1 cellular context compared by ENCODE assay signal in the genomic region with DNA sequence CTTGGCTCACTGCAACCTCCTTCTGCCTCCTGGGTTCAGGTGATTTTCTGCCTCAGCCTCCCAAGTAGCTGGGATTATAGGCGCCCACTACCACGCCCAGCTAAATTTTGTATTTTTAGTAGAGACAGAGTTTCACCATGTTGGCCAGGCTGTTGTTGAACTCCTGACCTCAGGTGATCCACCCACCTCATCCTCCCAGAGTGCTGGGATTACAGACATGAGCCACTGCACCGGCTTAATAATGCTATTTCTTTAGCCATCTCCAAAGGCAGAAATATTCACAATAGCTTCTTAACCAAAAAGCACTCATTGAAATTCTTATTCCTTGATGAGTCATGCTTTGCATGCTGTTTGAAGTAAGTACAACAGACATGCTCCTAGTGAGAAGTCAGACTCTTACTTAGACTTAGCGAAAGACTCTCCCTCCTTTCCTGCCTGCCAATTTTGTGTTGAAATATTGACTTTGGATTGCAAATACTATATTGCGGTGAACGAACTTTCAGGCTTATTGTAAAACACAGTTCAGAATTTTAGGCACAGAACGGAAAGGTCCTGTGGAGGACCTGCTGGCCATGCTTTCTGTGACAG.
TF ChIP-seq lines count a peak whose summit lies in the region.

No MANE protein-coding gene starts in this region.

TF ChIP-seq in HepG2, 621 proteins besides CTCF, POLR2A, EP300 and RAD21 (continued from another document and continues in another):
- TF ChIP-seq, protein P1, sequence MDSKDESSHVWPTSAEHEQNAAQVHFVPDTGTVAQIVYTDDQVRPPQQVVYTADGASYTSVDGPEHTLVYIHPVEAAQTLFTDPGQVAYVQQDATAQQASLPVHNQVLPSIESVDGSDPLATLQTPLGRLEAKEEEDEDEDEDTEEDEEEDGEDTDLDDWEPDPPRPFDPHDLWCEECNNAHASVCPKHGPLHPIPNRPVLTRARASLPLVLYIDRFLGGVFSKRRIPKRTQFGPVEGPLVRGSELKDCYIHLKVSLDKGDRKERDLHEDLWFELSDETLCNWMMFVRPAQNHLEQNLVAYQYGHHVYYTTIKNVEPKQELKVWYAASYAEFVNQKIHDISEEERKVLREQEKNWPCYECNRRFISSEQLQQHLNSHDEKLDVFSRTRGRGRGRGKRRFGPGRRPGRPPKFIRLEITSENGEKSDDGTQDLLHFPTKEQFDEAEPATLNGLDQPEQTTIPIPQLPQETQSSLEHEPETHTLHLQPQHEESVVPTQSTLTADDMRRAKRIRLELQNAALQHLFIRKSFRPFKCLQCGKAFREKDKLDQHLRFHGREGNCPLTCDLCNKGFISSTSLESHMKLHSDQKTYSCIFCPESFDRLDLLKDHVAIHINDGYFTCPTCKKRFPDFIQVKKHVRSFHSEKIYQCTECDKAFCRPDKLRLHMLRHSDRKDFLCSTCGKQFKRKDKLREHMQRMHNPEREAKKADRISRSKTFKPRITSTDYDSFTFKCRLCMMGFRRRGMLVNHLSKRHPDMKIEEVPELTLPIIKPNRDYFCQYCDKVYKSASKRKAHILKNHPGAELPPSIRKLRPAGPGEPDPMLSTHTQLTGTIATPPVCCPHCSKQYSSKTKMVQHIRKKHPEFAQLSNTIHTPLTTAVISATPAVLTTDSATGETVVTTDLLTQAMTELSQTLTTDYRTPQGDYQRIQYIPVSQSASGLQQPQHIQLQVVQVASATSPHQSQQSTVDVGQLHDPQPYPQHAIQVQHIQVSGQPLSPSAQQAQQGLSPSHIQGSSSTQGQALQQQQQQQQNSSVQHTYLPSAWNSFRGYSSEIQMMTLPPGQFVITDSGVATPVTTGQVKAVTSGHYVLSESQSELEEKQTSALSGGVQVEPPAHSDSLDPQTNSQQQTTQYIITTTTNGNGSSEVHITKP (CRISPR knock-in tag; IDR thresholded peaks at IDR 0.05; ENCODE audit: low read depth): no peak
- TF ChIP-seq SATB2 (CRISPR knock-in tag; IDR thresholded peaks at IDR 0.05): no peak; the same call in 1 of the 2 replicates
- TF ChIP-seq JARID2 (CRISPR knock-in tag; IDR thresholded peaks at IDR 0.05; ENCODE audit: insufficient replicate concordance): no peak
- no peak for TF ChIP-seq SNAPC4 (CRISPR knock-in tag; IDR thresholded peaks at IDR 0.05)
- no peak for TF ChIP-seq ADNP (CRISPR knock-in tag; IDR thresholded peaks at IDR 0.05)
- TF ChIP-seq, protein P2, sequence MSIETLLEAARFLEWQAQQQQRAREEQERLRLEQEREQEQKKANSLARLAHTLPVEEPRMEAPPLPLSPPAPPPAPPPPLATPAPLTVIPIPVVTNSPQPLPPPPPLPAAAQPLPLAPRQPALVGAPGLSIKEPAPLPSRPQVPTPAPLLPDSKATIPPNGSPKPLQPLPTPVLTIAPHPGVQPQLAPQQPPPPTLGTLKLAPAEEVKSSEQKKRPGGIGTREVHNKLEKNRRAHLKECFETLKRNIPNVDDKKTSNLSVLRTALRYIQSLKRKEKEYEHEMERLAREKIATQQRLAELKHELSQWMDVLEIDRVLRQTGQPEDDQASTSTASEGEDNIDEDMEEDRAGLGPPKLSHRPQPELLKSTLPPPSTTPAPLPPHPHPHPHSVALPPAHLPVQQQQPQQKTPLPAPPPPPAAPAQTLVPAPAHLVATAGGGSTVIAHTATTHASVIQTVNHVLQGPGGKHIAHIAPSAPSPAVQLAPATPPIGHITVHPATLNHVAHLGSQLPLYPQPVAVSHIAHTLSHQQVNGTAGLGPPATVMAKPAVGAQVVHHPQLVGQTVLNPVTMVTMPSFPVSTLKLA (IDR thresholded peaks at IDR 0.05): no peak
- TF ChIP-seq RBM39 (IDR thresholded peaks at IDR 0.05; ENCODE audit: low read depth, low read length, poor library complexity, severe bottlenecking): no peak
- TF ChIP-seq, protein P3, sequence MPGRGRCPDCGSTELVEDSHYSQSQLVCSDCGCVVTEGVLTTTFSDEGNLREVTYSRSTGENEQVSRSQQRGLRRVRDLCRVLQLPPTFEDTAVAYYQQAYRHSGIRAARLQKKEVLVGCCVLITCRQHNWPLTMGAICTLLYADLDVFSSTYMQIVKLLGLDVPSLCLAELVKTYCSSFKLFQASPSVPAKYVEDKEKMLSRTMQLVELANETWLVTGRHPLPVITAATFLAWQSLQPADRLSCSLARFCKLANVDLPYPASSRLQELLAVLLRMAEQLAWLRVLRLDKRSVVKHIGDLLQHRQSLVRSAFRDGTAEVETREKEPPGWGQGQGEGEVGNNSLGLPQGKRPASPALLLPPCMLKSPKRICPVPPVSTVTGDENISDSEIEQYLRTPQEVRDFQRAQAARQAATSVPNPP (CRISPR knock-in tag; IDR thresholded peaks at IDR 0.05): no peak
- 0 out of 2 replicates have a peak, but pooled peaks have one; percentile 13 for TF ChIP-seq FOXK1 (CRISPR knock-in tag; IDR thresholded peaks at IDR 0.05; ENCODE audit: borderline replicate concordance, low read depth)
- no peak for TF ChIP-seq PPARG (CRISPR knock-in tag; conservative IDR thresholded peaks at IDR 0.05)
- TF ChIP-seq, protein P4, sequence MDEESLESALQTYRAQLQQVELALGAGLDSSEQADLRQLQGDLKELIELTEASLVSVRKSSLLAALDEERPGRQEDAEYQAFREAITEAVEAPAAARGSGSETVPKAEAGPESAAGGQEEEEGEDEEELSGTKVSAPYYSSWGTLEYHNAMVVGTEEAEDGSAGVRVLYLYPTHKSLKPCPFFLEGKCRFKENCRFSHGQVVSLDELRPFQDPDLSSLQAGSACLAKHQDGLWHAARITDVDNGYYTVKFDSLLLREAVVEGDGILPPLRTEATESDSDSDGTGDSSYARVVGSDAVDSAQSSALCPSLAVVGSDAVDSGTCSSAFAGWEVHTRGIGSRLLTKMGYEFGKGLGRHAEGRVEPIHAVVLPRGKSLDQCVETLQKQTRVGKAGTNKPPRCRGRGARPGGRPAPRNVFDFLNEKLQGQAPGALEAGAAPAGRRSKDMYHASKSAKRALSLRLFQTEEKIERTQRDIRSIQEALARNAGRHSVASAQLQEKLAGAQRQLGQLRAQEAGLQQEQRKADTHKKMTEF (CRISPR knock-in tag; IDR thresholded peaks at IDR 0.05): peak; percentile 49; the same call in 1 of the 2 replicates
- no peak for TF ChIP-seq NR1H2 (CRISPR knock-in tag; IDR thresholded peaks at IDR 0.05; ENCODE audit: borderline replicate concordance, low read depth)
- TF ChIP-seq ZNF44 (CRISPR knock-in tag; IDR thresholded peaks at IDR 0.05): no peak
- TF ChIP-seq SOX6 (IDR thresholded peaks at IDR 0.05): no peak
- TF ChIP-seq SOX6 (CRISPR knock-in tag; IDR thresholded peaks at IDR 0.05): peak; percentile 74; the same call in 1 of the 2 replicates
- no peak for TF ChIP-seq ZNF333 (CRISPR knock-in tag; IDR thresholded peaks at IDR 0.05; ENCODE audit: borderline replicate concordance)
- TF ChIP-seq ZFP62 (CRISPR knock-in tag; IDR thresholded peaks at IDR 0.05): no peak
- TF ChIP-seq NFE2L2 (IDR thresholded peaks at IDR 0.05; ENCODE audit: low read length): no peak
- no peak for TF ChIP-seq ZNF17 (CRISPR knock-in tag; IDR thresholded peaks at IDR 0.05)
- no peak for TF ChIP-seq NRL (CRISPR knock-in tag; IDR thresholded peaks at IDR 0.05; ENCODE audit: borderline replicate concordance)
- peak in 1 of 2 experiments; percentile 99; a peak in 2 of 4 replicates for TF ChIP-seq ATF4 (CRISPR knock-in tag; IDR thresholded peaks at IDR 0.05)
- no peak for TF ChIP-seq ZNF891 (CRISPR knock-in tag; IDR thresholded peaks at IDR 0.05)
- TF ChIP-seq, protein P5, sequence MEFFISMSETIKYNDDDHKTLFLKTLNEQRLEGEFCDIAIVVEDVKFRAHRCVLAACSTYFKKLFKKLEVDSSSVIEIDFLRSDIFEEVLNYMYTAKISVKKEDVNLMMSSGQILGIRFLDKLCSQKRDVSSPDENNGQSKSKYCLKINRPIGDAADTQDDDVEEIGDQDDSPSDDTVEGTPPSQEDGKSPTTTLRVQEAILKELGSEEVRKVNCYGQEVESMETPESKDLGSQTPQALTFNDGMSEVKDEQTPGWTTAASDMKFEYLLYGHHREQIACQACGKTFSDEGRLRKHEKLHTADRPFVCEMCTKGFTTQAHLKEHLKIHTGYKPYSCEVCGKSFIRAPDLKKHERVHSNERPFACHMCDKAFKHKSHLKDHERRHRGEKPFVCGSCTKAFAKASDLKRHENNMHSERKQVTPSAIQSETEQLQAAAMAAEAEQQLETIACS (CRISPR knock-in tag; IDR thresholded peaks at IDR 0.05): no peak
- TF ChIP-seq MTF1 (CRISPR knock-in tag; IDR thresholded peaks at IDR 0.05): no peak
- TF ChIP-seq, protein P6, sequence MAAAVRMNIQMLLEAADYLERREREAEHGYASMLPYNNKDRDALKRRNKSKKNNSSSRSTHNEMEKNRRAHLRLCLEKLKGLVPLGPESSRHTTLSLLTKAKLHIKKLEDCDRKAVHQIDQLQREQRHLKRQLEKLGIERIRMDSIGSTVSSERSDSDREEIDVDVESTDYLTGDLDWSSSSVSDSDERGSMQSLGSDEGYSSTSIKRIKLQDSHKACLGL (CRISPR knock-in tag; IDR thresholded peaks at IDR 0.05): no peak
- TF ChIP-seq ZNF569 (CRISPR knock-in tag; IDR thresholded peaks at IDR 0.05; ENCODE audit: borderline replicate concordance): no peak
- TF ChIP-seq HMG20B (CRISPR knock-in tag; conservative IDR thresholded peaks at IDR 0.05): no peak
- no peak for TF ChIP-seq ZNF839 (CRISPR knock-in tag; IDR thresholded peaks at IDR 0.05; ENCODE audit: borderline replicate concordance)
- TF ChIP-seq, protein P7, sequence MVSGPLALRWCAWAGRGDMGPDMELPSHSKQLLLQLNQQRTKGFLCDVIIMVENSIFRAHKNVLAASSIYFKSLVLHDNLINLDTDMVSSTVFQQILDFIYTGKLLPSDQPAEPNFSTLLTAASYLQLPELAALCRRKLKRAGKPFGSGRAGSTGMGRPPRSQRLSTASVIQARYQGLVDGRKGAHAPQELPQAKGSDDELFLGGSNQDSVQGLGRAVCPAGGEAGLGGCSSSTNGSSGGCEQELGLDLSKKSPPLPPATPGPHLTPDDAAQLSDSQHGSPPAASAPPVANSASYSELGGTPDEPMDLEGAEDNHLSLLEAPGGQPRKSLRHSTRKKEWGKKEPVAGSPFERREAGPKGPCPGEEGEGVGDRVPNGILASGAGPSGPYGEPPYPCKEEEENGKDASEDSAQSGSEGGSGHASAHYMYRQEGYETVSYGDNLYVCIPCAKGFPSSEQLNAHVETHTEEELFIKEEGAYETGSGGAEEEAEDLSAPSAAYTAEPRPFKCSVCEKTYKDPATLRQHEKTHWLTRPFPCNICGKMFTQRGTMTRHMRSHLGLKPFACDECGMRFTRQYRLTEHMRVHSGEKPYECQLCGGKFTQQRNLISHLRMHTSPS (CRISPR knock-in tag; IDR thresholded peaks at IDR 0.05; ENCODE audit: low read depth): no peak
- no peak for TF ChIP-seq ZMAT3 (CRISPR knock-in tag; conservative IDR thresholded peaks at IDR 0.05)
- TF ChIP-seq HNF4G (IDR thresholded peaks at IDR 0.05; ENCODE audit: borderline replicate concordance, low read depth, low read length): peak; percentile 68; the same call in 1 of the 2 replicates
- TF ChIP-seq HNF4G (CRISPR knock-in tag; IDR thresholded peaks at IDR 0.05; ENCODE audit: borderline replicate concordance, low read depth): no peak
- TF ChIP-seq ZFY (CRISPR knock-in tag; IDR thresholded peaks at IDR 0.05): no peak
- no peak for TF ChIP-seq ZNF180 (CRISPR knock-in tag; IDR thresholded peaks at IDR 0.05; ENCODE audit: borderline replicate concordance, low read depth)
- no peak for TF ChIP-seq ZKSCAN5 (CRISPR knock-in tag; IDR thresholded peaks at IDR 0.05)
- no peak for TF ChIP-seq ZNF326 (CRISPR knock-in tag; IDR thresholded peaks at IDR 0.05; ENCODE audit: borderline replicate concordance)
- no peak for TF ChIP-seq ZBTB38 (CRISPR knock-in tag; IDR thresholded peaks at IDR 0.05)
- peak; percentile 69; the same call in 1 of the 2 replicates for TF ChIP-seq HOMEZ (CRISPR knock-in tag; IDR thresholded peaks at IDR 0.05; ENCODE audit: low read depth)
- TF ChIP-seq MED13 (CRISPR knock-in tag; IDR thresholded peaks at IDR 0.05): no peak
- no peak for TF ChIP-seq ZNF263 (CRISPR knock-in tag; IDR thresholded peaks at IDR 0.05)
- no peak for TF ChIP-seq TOPORS (CRISPR knock-in tag; IDR thresholded peaks at IDR 0.05)
